In the genomic region with DNA sequence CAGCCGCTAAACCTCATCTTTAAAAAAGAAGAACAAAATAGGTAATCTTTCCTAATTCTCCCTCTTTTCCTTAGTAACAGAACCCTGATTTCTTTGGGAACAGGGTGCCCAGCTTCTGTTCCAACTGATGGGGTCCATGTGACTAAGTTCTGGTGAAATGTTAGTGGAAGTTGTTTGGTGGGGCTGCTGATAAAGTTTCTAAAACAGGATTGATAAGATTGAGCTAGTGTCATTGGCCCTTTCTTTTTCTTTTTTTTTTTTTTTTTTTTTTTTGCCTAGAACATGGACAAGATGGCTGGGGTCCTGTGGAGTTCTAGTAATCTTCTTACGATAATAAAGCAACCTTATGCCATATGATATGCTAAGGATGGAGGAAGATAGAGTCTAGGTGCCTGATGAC, we compare ENCODE assay signal across 25 cellular contexts.
"Had no signal": no experiment of that assay in that cellular context is flagged by ENCODE, and none has a peak within 500 bp of the region (broad histone marks: within the 10 kb centered on the region; RNA-seq: fewer than 3 reads in every experiment).

No MANE protein-coding gene starts in this region.

- H3K27me3 Mint-ChIP-seq: dendritic cell treated with granulocyte-macrophage colony-stimulating factor and Interleukin-4, amounts not matched to agents 40 ng/mL and 50 ng/mL, for 4 days; effector memory CD8-positive, alpha-beta T cell; naive B cell had no signal

- H3K4me1 Mint-ChIP-seq: endodermal cell, mesothelial cell of epicardium had no signal

- H3K27ac ChIP-seq: colonic mucosa, epithelial cell of prostate, esophagus squamous epithelium, gastrocnemius medialis, heart right ventricle, left lung, lower lobe of right lung had no signal

- H3K9me3 ChIP-seq: colonic mucosa, esophagus squamous epithelium, gastrocnemius medialis, heart right ventricle, left lung, lower lobe of right lung, mucosa of descending colon had no signal

- H3K9me3 Mint-ChIP-seq: dendritic cell treated with granulocyte-macrophage colony-stimulating factor and Interleukin-4, amounts not matched to agents 40 ng/mL and 50 ng/mL, for 4 days; effector memory CD8-positive, alpha-beta T cell; endodermal cell; mesothelial cell of epicardium; naive B cell had no signal

- ATAC-seq: effector memory CD8-positive, alpha-beta T cell; esophagus mucosa; gastrocnemius medialis; heart right ventricle; left cardiac atrium; left lung; left ventricle myocardium superior; lower lobe of right lung; mucosa of descending colon had no signal

- DNase-seq: colonic mucosa; cortex of kidney; effector CD8-positive, alpha-beta T cell; effector memory CD8-positive, alpha-beta T cell; endodermal cell; erythroblast; esophagus squamous epithelium; foreskin fibroblast; foreskin melanocyte; gastrocnemius medialis; glutamatergic neuron; head of caudate nucleus; heart right ventricle; hippocampal formation; left cardiac atrium; left lung; left ventricle myocardium superior; lower lobe of right lung; mesenchymal stem cell; mucosa of descending colon; naive B cell had no signal

- H3K36me3 Mint-ChIP-seq: mesothelial cell of epicardium had no signal

- H3K27me3 ChIP-seq: colonic mucosa, esophagus squamous epithelium, gastrocnemius medialis, heart right ventricle, left lung had no signal

- H3K27ac Mint-ChIP-seq: dendritic cell treated with granulocyte-macrophage colony-stimulating factor and Interleukin-4, amounts not matched to agents 40 ng/mL and 50 ng/mL, for 4 days; endodermal cell; mesothelial cell of epicardium had no signal

- H3K4me3 Mint-ChIP-seq: dendritic cell treated with granulocyte-macrophage colony-stimulating factor and Interleukin-4, amounts not matched to agents 40 ng/mL and 50 ng/mL, for 4 days; effector memory CD8-positive, alpha-beta T cell; endodermal cell; mesothelial cell of epicardium; naive B cell had no signal

- H3K36me3 ChIP-seq: colonic mucosa, esophagus squamous epithelium, gastrocnemius medialis, heart right ventricle, left lung, lower lobe of right lung had no signal

- H3K4me3 ChIP-seq: colonic mucosa, esophagus squamous epithelium, gastrocnemius medialis, heart right ventricle, left lung, lower lobe of right lung, mucosa of descending colon had no signal

- H3K4me1 ChIP-seq: colonic mucosa, esophagus squamous epithelium, gastrocnemius medialis, heart right ventricle, left lung, lower lobe of right lung had no signal
